In genomic region chr20:2816030-2816582, GRCh38 we compare ENCODE assay signal across 1 cellular context.
TF ChIP-seq lines count a peak whose summit lies in the region.

TMEM239 (plus strand) TSS chr20:2816364; CDS start chr20:2816555, 191 bp downstream.

TF ChIP-seq in K562, 482 proteins besides CTCF, POLR2A, EP300 and RAD21:
- TF ChIP-seq NFXL1 (CRISPR knock-in tag; IDR thresholded peaks at IDR 0.05) (no peak), FOXO4 (CRISPR knock-in tag; IDR thresholded peaks at IDR 0.05) (no peak), CBFB (CRISPR knock-in tag; IDR thresholded peaks at IDR 0.05) (no peak), NCOR1 (IDR thresholded peaks at IDR 0.05) (no peak), SMARCA5 (IDR thresholded peaks at IDR 0.05) (no peak), ZNF79 (CRISPR knock-in tag; IDR thresholded peaks at IDR 0.05; ENCODE audit: low read depth) (no peak), TCF3 (CRISPR knock-in tag; IDR thresholded peaks at IDR 0.05) (no peak), MCM2 (IDR thresholded peaks at IDR 0.05; ENCODE audit: low read depth) (no peak), PBX2 (CRISPR knock-in tag; IDR thresholded peaks at IDR 0.05; ENCODE audit: low read depth) (no peak), PBX2 (tag; conservative IDR thresholded peaks at IDR 0.05; ENCODE audit: low read depth) (no peak), CREB3L1 (IDR thresholded peaks at IDR 0.05; ENCODE audit: borderline replicate concordance, low read depth) (no peak), HMGN3 (IDR thresholded peaks at IDR 0.05; ENCODE audit: borderline replicate concordance, extremely low read depth, insufficient read length, low read depth, low read length) (no peak)
- TF ChIP-seq, protein P1, sequence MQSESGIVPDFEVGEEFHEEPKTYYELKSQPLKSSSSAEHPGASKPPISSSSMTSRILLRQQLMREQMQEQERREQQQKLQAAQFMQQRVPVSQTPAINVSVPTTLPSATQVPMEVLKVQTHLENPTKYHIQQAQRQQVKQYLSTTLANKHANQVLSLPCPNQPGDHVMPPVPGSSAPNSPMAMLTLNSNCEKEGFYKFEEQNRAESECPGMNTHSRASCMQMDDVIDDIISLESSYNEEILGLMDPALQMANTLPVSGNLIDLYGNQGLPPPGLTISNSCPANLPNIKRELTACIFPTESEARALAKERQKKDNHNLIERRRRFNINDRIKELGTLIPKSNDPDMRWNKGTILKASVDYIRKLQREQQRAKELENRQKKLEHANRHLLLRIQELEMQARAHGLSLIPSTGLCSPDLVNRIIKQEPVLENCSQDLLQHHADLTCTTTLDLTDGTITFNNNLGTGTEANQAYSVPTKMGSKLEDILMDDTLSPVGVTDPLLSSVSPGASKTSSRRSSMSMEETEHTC (IDR thresholded peaks at IDR 0.05): no peak
- TF ChIP-seq, protein P2, sequence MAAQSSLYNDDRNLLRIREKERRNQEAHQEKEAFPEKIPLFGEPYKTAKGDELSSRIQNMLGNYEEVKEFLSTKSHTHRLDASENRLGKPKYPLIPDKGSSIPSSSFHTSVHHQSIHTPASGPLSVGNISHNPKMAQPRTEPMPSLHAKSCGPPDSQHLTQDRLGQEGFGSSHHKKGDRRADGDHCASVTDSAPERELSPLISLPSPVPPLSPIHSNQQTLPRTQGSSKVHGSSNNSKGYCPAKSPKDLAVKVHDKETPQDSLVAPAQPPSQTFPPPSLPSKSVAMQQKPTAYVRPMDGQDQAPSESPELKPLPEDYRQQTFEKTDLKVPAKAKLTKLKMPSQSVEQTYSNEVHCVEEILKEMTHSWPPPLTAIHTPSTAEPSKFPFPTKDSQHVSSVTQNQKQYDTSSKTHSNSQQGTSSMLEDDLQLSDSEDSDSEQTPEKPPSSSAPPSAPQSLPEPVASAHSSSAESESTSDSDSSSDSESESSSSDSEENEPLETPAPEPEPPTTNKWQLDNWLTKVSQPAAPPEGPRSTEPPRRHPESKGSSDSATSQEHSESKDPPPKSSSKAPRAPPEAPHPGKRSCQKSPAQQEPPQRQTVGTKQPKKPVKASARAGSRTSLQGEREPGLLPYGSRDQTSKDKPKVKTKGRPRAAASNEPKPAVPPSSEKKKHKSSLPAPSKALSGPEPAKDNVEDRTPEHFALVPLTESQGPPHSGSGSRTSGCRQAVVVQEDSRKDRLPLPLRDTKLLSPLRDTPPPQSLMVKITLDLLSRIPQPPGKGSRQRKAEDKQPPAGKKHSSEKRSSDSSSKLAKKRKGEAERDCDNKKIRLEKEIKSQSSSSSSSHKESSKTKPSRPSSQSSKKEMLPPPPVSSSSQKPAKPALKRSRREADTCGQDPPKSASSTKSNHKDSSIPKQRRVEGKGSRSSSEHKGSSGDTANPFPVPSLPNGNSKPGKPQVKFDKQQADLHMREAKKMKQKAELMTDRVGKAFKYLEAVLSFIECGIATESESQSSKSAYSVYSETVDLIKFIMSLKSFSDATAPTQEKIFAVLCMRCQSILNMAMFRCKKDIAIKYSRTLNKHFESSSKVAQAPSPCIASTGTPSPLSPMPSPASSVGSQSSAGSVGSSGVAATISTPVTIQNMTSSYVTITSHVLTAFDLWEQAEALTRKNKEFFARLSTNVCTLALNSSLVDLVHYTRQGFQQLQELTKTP (IDR thresholded peaks at IDR 0.05; ENCODE audit: low read depth in 1 of 2, partially characterized antibody in 2 of 2): no peak
